In the genomic region with DNA sequence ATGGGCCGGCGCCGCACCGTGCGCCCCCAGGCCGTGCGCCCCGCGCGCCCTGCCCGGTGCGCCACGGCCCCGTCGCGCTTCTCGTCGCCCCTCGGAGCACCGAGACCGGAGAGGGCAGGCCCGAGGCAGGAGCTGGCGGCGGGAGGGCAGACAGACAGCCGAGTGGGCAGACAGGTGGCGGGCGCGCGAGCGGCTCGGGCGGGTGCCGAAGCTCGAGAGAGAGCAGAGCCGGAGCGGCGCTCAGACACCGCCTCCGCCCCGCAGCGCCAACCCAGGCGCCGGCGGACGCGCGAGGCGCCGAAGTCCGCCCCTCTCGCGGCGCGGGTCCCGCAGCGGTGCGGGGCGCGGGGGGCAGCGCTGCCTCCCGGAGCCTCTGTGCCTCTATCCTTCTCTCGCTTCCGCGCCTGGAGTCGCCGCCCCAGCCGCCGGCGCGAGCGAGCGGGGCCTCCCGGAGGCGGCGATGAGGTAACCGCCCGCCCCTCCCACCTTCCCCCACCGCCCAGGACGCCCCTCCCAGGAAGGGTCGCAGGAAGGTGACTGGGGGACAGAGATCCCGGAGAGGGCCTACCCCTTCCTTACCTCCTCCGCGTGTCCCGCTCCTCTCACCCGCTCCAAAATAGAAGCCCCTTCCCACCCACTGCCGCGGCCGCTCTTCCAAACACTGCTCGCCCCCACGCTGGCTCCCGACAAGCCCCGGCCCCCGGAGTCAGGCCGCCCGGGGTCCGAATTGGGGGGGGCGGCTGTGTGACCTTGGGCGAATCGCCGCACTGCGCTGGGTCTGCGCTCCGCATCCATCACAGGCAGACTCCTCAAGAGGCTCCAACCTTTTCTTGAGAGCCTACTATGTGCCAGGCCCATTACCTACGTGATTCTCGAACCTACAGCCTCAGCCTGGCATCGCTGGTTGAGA, we compare ENCODE assay signal across 8 cellular contexts. TPM values are rescaled to one million over a fixed set of nuclear protein-coding genes. Genes with fewer than 3 reads are reported as not detected.
A peak's percentile ranks its signal among the peaks of the same experiment; 100 is the strongest.
DNase-seq lines count a peak whose midpoint lies in the region; ATAC-seq lines count a peak whose summit lies in the region.

TSS of gene RASL10A (minus strand) at position 412 of the 910 bp plus-strand sequence. CDS start 451 bp downstream, outside the sequence.

- H3K27me3 Mint-ChIP-seq in activated CD4-positive, alpha-beta memory T cell treated with anti-CD3 and anti-CD28 coated beads for 36 hours, result peaks cover 39% of the 10 kb centered on the region
- peaks cover 39 to 48% of the 10 kb centered on the region in 2 donors for H3K27me3 Mint-ChIP-seq in stimulated activated naive B cell treated with anti-CD40 and anti-IgM and Interleukin-4, amounts not matched to agents 10 μg/mL and 1 μg/mL and 100 μg/mL, for 72 hours

- CTCF ChIA-PET in activated CD4-positive, alpha-beta memory T cell treated with anti-CD3 and anti-CD28 coated beads for 36 hours (lab: Charles Lee), result interaction anchor here (0.6 kb wide), 1 partner anchor 11 kb away, joined by 3 read pairs; no protein-coding TSS in a partner anchor

- H3K4me3 ChIP-seq in iPS-18c (ENCODE audit: insufficient read depth, low read depth, low read length), result peak within 1 kb of the TSS; percentile 44

- H3K27ac Mint-ChIP-seq in activated CD4-positive, alpha-beta memory T cell treated with anti-CD3 and anti-CD28 coated beads for 36 hours, result no peak within 1 kb of the TSS
- peak within 1 kb of the TSS; percentile 86 for H3K27ac Mint-ChIP-seq in stimulated activated naive B cell treated with anti-CD40 and anti-IgM and Interleukin-4, amounts not matched to agents 10 μg/mL and 1 μg/mL and 100 μg/mL, for 72 hours

- peaks cover 2% of the 10 kb centered on the region for H3K9me3 ChIP-seq in iPS-18c (ENCODE audit: control insufficient read depth, insufficient read depth, low read length)

- intact Hi-C loops in activated CD4-positive, alpha-beta memory T cell treated with anti-CD3 and anti-CD28 coated beads for 36 hours (cut with micrococcal nuclease), result no loop called here

- peaks cover 26% of the 10 kb centered on the region for H3K4me1 Mint-ChIP-seq in activated CD4-positive, alpha-beta memory T cell treated with anti-CD3 and anti-CD28 coated beads for 36 hours (ENCODE audit: low read depth)
- H3K4me1 Mint-ChIP-seq in stimulated activated naive B cell treated with anti-CD40 and anti-IgM and Interleukin-4, amounts not matched to agents 10 μg/mL and 1 μg/mL and 100 μg/mL, for 72 hours, result peaks cover 29 to 48% of the 10 kb centered on the region in 2 donors

- DNase-seq in SIG-M5 treated with dmso at 0.1 percent for 504 hours (lab: John Stamatoyannopoulos, UW; ENCODE audit: unreplicated experiment), result peak; percentile 29
- no peak for DNase-seq in SIG-M5 (lab: John Stamatoyannopoulos, UW)
- no peak for DNase-seq in activated CD4-positive, alpha-beta memory T cell treated with anti-CD3 and anti-CD28 coated beads for 36 hours
- no peak for DNase-seq in stimulated activated naive B cell treated with anti-CD40 and anti-IgM and Interleukin-4, amounts not matched to agents 10 μg/mL and 1 μg/mL and 100 μg/mL, for 72 hours
- DNase-seq in glomerular visceral epithelial cell (ENCODE audit: extremely low spot score), result no peak

- peak in 1 of 2 donors; percentile 13 for ATAC-seq in stimulated activated naive B cell treated with anti-CD40 and anti-IgM and Interleukin-4, amounts not matched to agents 10 μg/mL and 1 μg/mL and 100 μg/mL, for 72 hours (replicated peaks)
- ATAC-seq in GM21529 (IDR thresholded peaks at IDR 0.05; ENCODE audit: unreplicated experiment) (no peak), HG03039 (IDR thresholded peaks at IDR 0.05; ENCODE audit: unreplicated experiment) (no peak)

- POLR2A ChIA-PET in activated CD4-positive, alpha-beta memory T cell treated with anti-CD3 and anti-CD28 coated beads for 36 hours (lab: Charles Lee), result no interaction called here

- H3K36me3 Mint-ChIP-seq in activated CD4-positive, alpha-beta memory T cell treated with anti-CD3 and anti-CD28 coated beads for 36 hours, result no peaks in the 10 kb centered on the region
- peaks cover 20 to 22% of the 10 kb centered on the region in 2 donors for H3K36me3 Mint-ChIP-seq in stimulated activated naive B cell treated with anti-CD40 and anti-IgM and Interleukin-4, amounts not matched to agents 10 μg/mL and 1 μg/mL and 100 μg/mL, for 72 hours

- no peaks in the 10 kb centered on the region for H3K9me3 Mint-ChIP-seq in activated CD4-positive, alpha-beta memory T cell treated with anti-CD3 and anti-CD28 coated beads for 36 hours
- H3K9me3 Mint-ChIP-seq in stimulated activated naive B cell treated with anti-CD40 and anti-IgM and Interleukin-4, amounts not matched to agents 10 μg/mL and 1 μg/mL and 100 μg/mL, for 72 hours, result peaks cover 0 to 3% of the 10 kb centered on the region in 2 donors

- H3K4me3 Mint-ChIP-seq in activated CD4-positive, alpha-beta memory T cell treated with anti-CD3 and anti-CD28 coated beads for 36 hours, result peak within 1 kb of the TSS; percentile 1
- H3K4me3 Mint-ChIP-seq in stimulated activated naive B cell treated with anti-CD40 and anti-IgM and Interleukin-4, amounts not matched to agents 10 μg/mL and 1 μg/mL and 100 μg/mL, for 72 hours, result peak within 1 kb of the TSS; percentile 53 to 55

RNA-seq across cellular contexts. Expression of gene RASL10A, which starts in this region (rescaled TPM):
- total RNA-seq in activated CD4-positive, alpha-beta memory T cell treated with anti-CD3 and anti-CD28 coated beads for 36 hours, result under 1 TPM in 1 of 2 experiments, not detected in 1; 0.62 TPM
